ENCODE assay signal across 8 cellular contexts in the genomic region with DNA sequence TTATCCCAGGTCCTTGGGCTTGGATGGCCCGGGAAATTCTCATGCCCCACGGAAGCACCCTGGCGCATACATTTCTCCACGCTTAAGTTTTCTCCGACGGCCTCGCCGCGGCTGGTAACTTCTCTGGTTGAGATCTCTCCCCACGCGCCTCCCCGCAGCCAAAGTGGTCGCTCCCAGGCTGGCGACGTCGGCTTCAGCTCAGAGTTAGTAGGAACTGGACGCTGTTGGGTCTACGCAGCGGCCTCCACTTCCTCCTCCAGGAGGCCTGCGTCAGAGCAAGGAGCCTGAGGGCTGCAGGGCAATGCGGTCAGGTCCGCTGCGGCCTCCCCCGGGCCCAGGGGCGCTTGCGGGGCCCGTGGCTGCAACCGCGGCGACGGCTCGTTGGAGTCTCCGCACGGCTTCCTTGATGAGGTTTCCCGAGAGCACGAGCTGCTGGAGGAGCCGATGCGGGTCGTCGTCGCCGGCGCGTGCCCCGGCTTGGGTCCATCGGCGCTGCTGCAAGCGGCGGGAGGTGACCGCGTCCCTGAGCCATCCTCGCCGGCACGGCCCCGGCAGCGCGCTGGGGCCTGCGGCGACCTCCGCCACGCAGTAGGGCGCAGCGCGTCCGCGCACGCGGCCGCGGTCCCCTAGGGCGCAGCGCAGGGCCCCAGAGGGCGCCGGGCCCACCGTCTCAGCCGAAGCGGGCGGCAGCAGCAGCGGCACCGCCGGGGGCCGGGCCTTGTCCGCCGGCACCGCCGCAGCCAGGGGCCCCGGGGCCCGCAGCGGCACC. TPM values are rescaled to one million over a fixed set of nuclear protein-coding genes. Genes with fewer than 3 reads are reported as not detected.
DNase-seq lines count a peak whose midpoint lies in the region; ATAC-seq, FAIRE-seq and TF ChIP-seq lines count a peak whose summit lies in the region.

No MANE protein-coding gene starts in this region.

- TF ChIP-seq CTCF in A673 (conservative IDR thresholded peaks at IDR 0.05; ENCODE audit: low read depth, low read length) (no peak), RWPE2 (IDR thresholded peaks at IDR 0.05; ENCODE audit: poor library complexity, severe bottlenecking) (no peak), astrocyte of the spinal cord (IDR thresholded peaks at IDR 0.05; ENCODE audit: low read depth, low read length) (no peak)

- H3K4me1 ChIP-seq in A673 (ENCODE audit: insufficient read depth, low read length, poor library complexity, severe bottlenecking) (peaks cover 18% of the 10 kb centered on the region), RWPE2 (ENCODE audit: insufficient read depth, poor library complexity, severe bottlenecking) (peaks cover 12% of the 10 kb centered on the region), iPS-20b (ENCODE audit: insufficient read depth, low read length) (peaks cover 32% of the 10 kb centered on the region; the same call in 1 of the 2 replicates)

- no peaks in the 10 kb centered on the region for H3K36me3 ChIP-seq in A673 (ENCODE audit: insufficient read depth, low read length, poor library complexity, severe bottlenecking)
- H3K36me3 ChIP-seq in RWPE2 (ENCODE audit: low read depth): no peaks in the 10 kb centered on the region
- peaks cover 29% of the 10 kb centered on the region for H3K36me3 ChIP-seq in iPS-20b (ENCODE audit: insufficient read depth, low read depth, low read length)

- POLR2A ChIA-PET in A673 (lab: Charles Lee; ENCODE audit: low non-redundant PET): no interaction called here

- intact Hi-C loops in A673 (cut with micrococcal nuclease; ENCODE audit: unreplicated experiment): loop anchor here (2.0 to 5.0 kb wide), 2 partner anchors 41 to 56 kb away; partner anchors contain the start of gene ARHGAP19

- H3K9ac ChIP-seq in iPS-20b (ENCODE audit: low read depth, low read length): peak overlapping the region; percentile 83

- in situ Hi-C loops in astrocyte of the spinal cord (cut with HindIII; ENCODE audit: low sequenced_read_pairs): no loop called here

- H3K9me3 ChIP-seq in A673 (ENCODE audit: low read depth, low read length, poor library complexity, severe bottlenecking) (no peaks in the 10 kb centered on the region), RWPE2 (ENCODE audit: severe bottlenecking) (no peaks in the 10 kb centered on the region), iPS-20b (ENCODE audit: insufficient read depth, low read depth, low read length) (no peaks in the 10 kb centered on the region)

- BruUV-seq in A673 (replicated peaks; lab: Mats Ljungman, UMichigan): no TSS peak

- TF ChIP-seq POLR2A in H54 (IDR thresholded peaks at IDR 0.05; ENCODE audit: low read depth, low read length): no peak

- DNase-seq in A673 (ENCODE audit: low spot score): peak; percentile 56
- DNase-seq in RWPE2 (ENCODE audit: low spot score): no peak
- DNase-seq in astrocyte of the spinal cord (ENCODE audit: low read depth, low spot score): peak; percentile 54
- DNase-seq in H54 (ENCODE audit: insufficient read length, low spot score): no peak

- FAIRE-seq in H54 (lab: Jason Lieb, UNC): no peak

- ATAC-seq in GM18511 (IDR thresholded peaks at IDR 0.05; ENCODE audit: unreplicated experiment) (peak; percentile 34), HG03064 (IDR thresholded peaks at IDR 0.05; ENCODE audit: low read depth, unreplicated experiment) (peak; percentile 16), RWPE2 (ENCODE audit: low read depth) (peak; percentile 32)

- no peaks in the 10 kb centered on the region for H3K27me3 ChIP-seq in A673 (replicated peaks; ENCODE audit: insufficient read depth, low read depth, low read length, poor library complexity)
- no peaks in the 10 kb centered on the region for H3K27me3 ChIP-seq in RWPE2 (ENCODE audit: insufficient read depth, poor library complexity, severe bottlenecking)
- H3K27me3 ChIP-seq in iPS-20b (ENCODE audit: insufficient read depth, low read length): peaks cover 21% of the 10 kb centered on the region; the same call in 1 of the 2 replicates

- peak overlapping the region; percentile 62 for H3K27ac ChIP-seq in A673 (ENCODE audit: low read depth, low read length, poor library complexity, severe bottlenecking)
- peak overlapping the region; percentile 59 for H3K27ac ChIP-seq in RWPE2 (ENCODE audit: poor library complexity, severe bottlenecking)
- no peak overlapping the region for H3K27ac ChIP-seq in iPS-20b (ENCODE audit: low read length)
- H3K27ac ChIP-seq in skin epidermis: peak overlapping the region; percentile 87 to 100 (median 99)

- peak overlapping the region; percentile 75 for H3K4me3 ChIP-seq in A673 (ENCODE audit: low read depth, low read length, poor library complexity, severe bottlenecking)
- H3K4me3 ChIP-seq in RWPE2 (ENCODE audit: severe bottlenecking): peak overlapping the region; percentile 87
- peak overlapping the region; percentile 62 for H3K4me3 ChIP-seq in astrocyte of the spinal cord (ENCODE audit: low read depth, low read length)
- peak overlapping the region; percentile 84 for H3K4me3 ChIP-seq in iPS-20b (ENCODE audit: low read length)
- peak overlapping the region; percentile 61 to 93 (median 85) for H3K4me3 ChIP-seq in skin epidermis

- CTCF ChIA-PET in A673 (lab: Charles Lee): interaction anchor here (0.6 to 1.9 kb wide), 3 partner anchors 55 to 297 kb away, joined by 3 to 14 read pairs (median 3); no protein-coding TSS in a partner anchor

RNA-seq across cellular contexts. Expression of gene FRAT2, which starts 0.7 kb away (rescaled TPM):
- 4.7 and 6.1 TPM in 2 replicates for total RNA-seq in A673 (2021)

RNA-seq across cellular contexts. Expression of gene FRAT1, which starts 14.7 kb away (rescaled TPM):
- 0.45 and 1.1 TPM in 2 replicates for total RNA-seq in A673 (2021)

RNA-seq across cellular contexts. Expression of gene ARHGAP19, which starts 41.3 kb away (rescaled TPM):
- 59.0 and 66.2 TPM in 2 replicates for total RNA-seq in A673 (2021)

Comparison
In these comparisons a context has a peak if more than half of its experiments do, and no peak if none do; other contexts are left out.
1. DNase-seq: peak in A673 (single experiment) and astrocyte of the spinal cord (single experiment); none in RWPE2 (single experiment) and H54 (single experiment).
2. Peak in every context shown above with its lines, with median percentiles within 50 percentile points of each other: H3K4me3 ChIP-seq and ATAC-seq.